9 cellular contexts compared by ENCODE assay signal in the genomic region with DNA sequence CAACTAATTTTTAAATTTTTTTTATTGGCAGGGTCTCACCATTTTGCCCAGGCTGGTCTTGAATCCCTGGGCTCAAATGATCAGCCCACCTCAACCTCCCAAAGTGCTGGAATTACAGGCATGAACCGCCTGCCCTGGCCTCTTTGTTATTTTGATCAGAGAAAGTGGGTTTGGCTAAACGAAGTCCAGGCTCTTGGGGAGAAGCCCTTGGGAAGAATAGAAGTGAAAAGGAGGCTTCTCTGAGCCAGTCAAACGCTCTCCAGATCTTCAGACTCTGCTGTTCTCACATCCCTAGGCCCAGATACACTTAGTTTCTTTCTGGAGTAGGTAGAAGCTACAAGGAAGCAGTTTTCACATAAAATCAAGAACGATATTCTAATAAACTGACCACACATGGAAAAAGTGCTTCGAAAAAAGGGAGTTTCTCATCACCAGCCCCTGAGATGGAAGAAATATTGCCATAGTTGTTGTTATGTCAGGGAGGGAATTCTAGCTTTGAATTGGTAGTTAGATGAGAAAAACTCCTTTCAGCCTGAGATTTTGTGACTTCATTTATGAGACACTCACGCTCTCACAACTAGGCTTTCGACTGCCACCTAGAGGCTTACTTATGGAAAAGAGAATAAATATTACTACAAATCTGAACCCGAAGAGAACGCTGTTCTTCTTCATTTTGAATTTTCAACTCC. TPM values are rescaled to one million over a fixed set of nuclear protein-coding genes. Genes with fewer than 3 reads are reported as not detected.
DNase-seq lines count a peak whose midpoint lies in the region; ATAC-seq and TF ChIP-seq lines count a peak whose summit lies in the region.
"Had no signal": no experiment of that assay in that cellular context is flagged by ENCODE, and none has a peak within 500 bp of the region (broad histone marks: within the 10 kb centered on the region; RNA-seq: fewer than 3 reads in every experiment).

No MANE protein-coding gene starts in this region.

- no peaks in the 10 kb centered on the region for H3K36me3 Mint-ChIP-seq in activated CD4-positive, alpha-beta T cell treated with anti-CD3 and anti-CD28 coated beads for 36 hours (ENCODE audit: low read depth)

- H3K4me3 ChIP-seq in OCI-LY7 (ENCODE audit: low read depth, low read length, poor library complexity, severe bottlenecking): no peak overlapping the region
- H3K4me3 ChIP-seq: BLaER1 treated with 17β-estradiol and CSF1 and Interleukin-3, amounts not matched to agents 10 nM and 100 nM had no signal

- no peak overlapping the region for H3K4me3 Mint-ChIP-seq in activated CD4-positive, alpha-beta T cell treated with anti-CD3 and anti-CD28 coated beads for 36 hours

- intact Hi-C loops in activated CD4-positive, alpha-beta T cell treated with anti-CD3 and anti-CD28 coated beads for 36 hours (cut with DNase I, micrococcal nuclease): loop anchor here (1.0 to 2.0 kb wide), 6 partner anchors 74 to 501 kb away; a partner anchor contains a TSS
- intact Hi-C loops in OCI-LY7 (cut with micrococcal nuclease; ENCODE audit: unreplicated experiment): no loop called here

- H2AFZ ChIP-seq in OCI-LY7 (ENCODE audit: low read length): peak overlapping the region; percentile 16; the same call in 1 of the 2 replicates

- no peaks in the 10 kb centered on the region for H3K9me3 ChIP-seq in OCI-LY7 (ENCODE audit: low read length)

- no peaks in the 10 kb centered on the region for H4K20me1 ChIP-seq in OCI-LY7 (ENCODE audit: insufficient read depth, low read length)
- H4K20me1 ChIP-seq: BLaER1 treated with 17β-estradiol and CSF1 and Interleukin-3, amounts not matched to agents 10 nM and 100 nM had no signal

- TF ChIP-seq CTCF in OCI-LY7 (conservative IDR thresholded peaks at IDR 0.05; ENCODE audit: low read length): peak; percentile 84

- H3K79me2 ChIP-seq in OCI-LY7 (ENCODE audit: insufficient read depth, low read depth, low read length): no peaks in the 10 kb centered on the region

- no peaks in the 10 kb centered on the region for H3K27me3 Mint-ChIP-seq in activated CD4-positive, alpha-beta T cell treated with anti-CD3 and anti-CD28 coated beads for 36 hours

- H3K36me3 ChIP-seq in OCI-LY7 (ENCODE audit: insufficient read depth, low read length): no peaks in the 10 kb centered on the region
- H3K36me3 ChIP-seq: BLaER1 treated with 17β-estradiol and CSF1 and Interleukin-3, amounts not matched to agents 10 nM and 100 nM had no signal

- H3K9me2 ChIP-seq in OCI-LY7 (ENCODE audit: insufficient read depth, low read length): no peaks in the 10 kb centered on the region

- H3K4me2 ChIP-seq in OCI-LY7 (ENCODE audit: low read length): no peak overlapping the region

- H3K4me1 ChIP-seq in OCI-LY7 (ENCODE audit: insufficient read depth, low read length, poor library complexity, severe bottlenecking): no peaks in the 10 kb centered on the region

- H3K4me1 Mint-ChIP-seq in activated CD4-positive, alpha-beta T cell treated with anti-CD3 and anti-CD28 coated beads for 36 hours: peaks cover 2% of the 10 kb centered on the region

- POLR2A ChIA-PET in activated CD4-positive, alpha-beta T cell treated with anti-CD3 and anti-CD28 coated beads for 36 hours (lab: Charles Lee): no interaction called here
- POLR2A ChIA-PET in OCI-LY7 (lab: Charles Lee): no interaction called here

- H3K9me3 Mint-ChIP-seq in activated CD4-positive, alpha-beta T cell treated with anti-CD3 and anti-CD28 coated beads for 36 hours (ENCODE audit: low read depth): no peaks in the 10 kb centered on the region

- no TSS peak for BruUV-seq in OCI-LY7 (replicated peaks; lab: Mats Ljungman, UMichigan)

- CTCF ChIA-PET in activated CD4-positive, alpha-beta T cell treated with anti-CD3 and anti-CD28 coated beads for 36 hours (lab: Charles Lee): interaction anchor here (0.6 to 2.0 kb wide), 25 partner anchors 9 to 1264 kb away, joined by 3 to 18 read pairs (median 3); no protein-coding TSS in a partner anchor
- CTCF ChIA-PET in OCI-LY7 (lab: Charles Lee; ENCODE audit: unreplicated experiment): no interaction called here

- in situ Hi-C loops in T47D (cut with HindIII; ENCODE audit: low pct_unique_long_range_greater_than_20kb, low sequenced_read_pairs): no loop called here

- H3K27ac Mint-ChIP-seq in activated CD4-positive, alpha-beta T cell treated with anti-CD3 and anti-CD28 coated beads for 36 hours: no peak overlapping the region

- peak; percentile 40 for DNase-seq in activated CD4-positive, alpha-beta T cell treated with anti-CD3 and anti-CD28 coated beads for 36 hours
- DNase-seq in activated CD4-positive, alpha-beta T cell treated with anti-CD3 and anti-CD28 coated beads, Interleukin-2, amount 50 U/mL, for 1 hour: no peak
- DNase-seq in LHCN-M2 (ENCODE audit: low read depth) (peak; percentile 69), OCI-LY7 (ENCODE audit: low spot score) (peak; percentile 61), T47D (ENCODE audit: low read depth in 1 of 2, low spot score in 1 of 2) (peak; percentile 69 to 84), iPS-NIHi7 (ENCODE audit: extremely low spot score) (peak; percentile 73)
- DNase-seq in stimulated activated CD4-positive, alpha-beta T cell treated with anti-CD3 and anti-CD28 coated beads, Interleukin-4, amount 100 ng/mL, for 48 hours (ENCODE audit: low read depth in 2 of 2): peak; percentile 11 to 16

- no peak for ATAC-seq in activated CD4-positive, alpha-beta T cell treated with anti-CD3 and anti-CD28 coated beads for 36 hours
- no peak for ATAC-seq in GM21367 (IDR thresholded peaks at IDR 0.05; ENCODE audit: unreplicated experiment)

- H3K27ac ChIP-seq in OCI-LY7 (ENCODE audit: low read depth, low read length, poor library complexity, severe bottlenecking): no peak overlapping the region
- H3K27ac ChIP-seq: BLaER1 treated with 17β-estradiol and CSF1 and Interleukin-3, amounts not matched to agents 10 nM and 100 nM had no signal

RNA-seq across cellular contexts. Expression of a gene that starts 41.7 kb away (rescaled TPM):
- under 1 TPM in 1 of 2 experiments, not detected in 1; 0.14 TPM for total RNA-seq in activated CD4-positive, alpha-beta T cell treated with anti-CD3 and anti-CD28 coated beads for 36 hours
- total RNA-seq in LHCN-M2 (2014; rRNA removed): 3.5 and 3.7 TPM in 2 replicates
- 1.6 TPM for polyA plus RNA-seq in LHCN-M2 (2012)
- not detected in 2 replicates for total RNA-seq in OCI-LY7 (2014; rRNA removed; shearing (Covaris generic))
- total RNA-seq in OCI-LY7 (2022): not detected in 2 replicates
